ENCODE assay signal across 14 cellular contexts in the genomic region with DNA sequence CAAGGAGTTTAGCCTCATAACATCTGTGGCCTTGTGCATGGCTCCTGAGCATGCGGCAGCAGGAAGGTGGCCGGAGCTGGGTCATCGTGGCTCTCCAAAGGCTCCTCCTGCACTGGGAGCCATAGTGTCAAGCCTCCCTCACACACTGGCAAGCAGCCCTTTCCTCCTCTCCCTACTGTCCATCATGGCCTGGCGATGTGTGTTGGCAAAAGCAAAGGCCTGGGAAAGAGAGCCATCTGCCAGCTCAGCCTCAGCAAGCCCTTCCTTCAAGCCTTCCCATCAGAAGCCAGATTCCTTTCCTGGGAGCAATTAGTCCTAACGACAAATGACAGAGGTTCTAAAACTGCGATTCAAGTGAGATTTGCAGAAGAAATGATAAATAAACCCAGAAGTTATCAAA.
DNase-seq lines count a peak whose midpoint lies in the region; ATAC-seq and TF ChIP-seq lines count a peak whose summit lies in the region.
"Had no signal": no experiment of that assay in that cellular context is flagged by ENCODE, and none has a peak within 500 bp of the region (broad histone marks: within the 10 kb centered on the region; RNA-seq: fewer than 3 reads in every experiment).

No MANE protein-coding gene starts in this region.

- no peaks in the 10 kb centered on the region for H3K27me3 Mint-ChIP-seq in brain
- no peaks in the 10 kb centered on the region for H3K27me3 Mint-ChIP-seq in mesothelial cell of epicardium (ENCODE audit: low read depth)
- H3K27me3 Mint-ChIP-seq in naive thymus-derived CD4-positive, alpha-beta T cell = peaks cover 0 to 18% (median 3%) of the 10 kb centered on the region in 5 donors

- POLR2A ChIA-PET in naive thymus-derived CD4-positive, alpha-beta T cell (lab: Charles Lee) = no interaction called here

- H3K9me3 Mint-ChIP-seq in brain (peaks cover 0 to 4% (median 4%) of the 10 kb centered on the region in 5 experiments), mesothelial cell of epicardium (no peaks in the 10 kb centered on the region)
- peaks cover 0 to 1% (median 0%) of the 10 kb centered on the region in 11 donors for H3K9me3 Mint-ChIP-seq in naive thymus-derived CD4-positive, alpha-beta T cell
- H3K9me3 Mint-ChIP-seq: CD4-positive, alpha-beta T cell had no signal

- H3K36me3 Mint-ChIP-seq in brain = no peaks in the 10 kb centered on the region
- H3K36me3 Mint-ChIP-seq in mesothelial cell of epicardium = no peaks in the 10 kb centered on the region
- H3K36me3 Mint-ChIP-seq in naive thymus-derived CD4-positive, alpha-beta T cell = no peaks in the 10 kb centered on the region

- DNase-seq in right cardiac atrium = peak in 2 of 3 donors; percentile 32 to 43
- DNase-seq in left ventricle myocardium superior = no peak
- no peak for DNase-seq in mesothelial cell of epicardium (ENCODE audit: low spot score in 2 of 2, unreplicated experiment in 2 of 2)
- DNase-seq in esophagus muscularis mucosa (ENCODE audit: extremely low spot score) = no peak
- no peak for DNase-seq in naive thymus-derived CD4-positive, alpha-beta T cell
- DNase-seq: Calu3; CD4-positive, alpha-beta T cell; DND-41; GF-D8 had no signal

- H3K4me3 ChIP-seq in right cardiac atrium (ENCODE audit: low read length) = no peak overlapping the region
- H3K4me3 ChIP-seq in esophagus muscularis mucosa = no peak overlapping the region
- H3K4me3 ChIP-seq in naive thymus-derived CD4-positive, alpha-beta T cell (ENCODE audit: low read length) = no peak overlapping the region
- no peak overlapping the region for H3K4me3 ChIP-seq in gastroesophageal sphincter
- H3K4me3 ChIP-seq: HAP-1 had no signal

- CTCF ChIA-PET in naive thymus-derived CD4-positive, alpha-beta T cell (lab: Charles Lee) = no interaction called here

- H3K9me3 ChIP-seq in right cardiac atrium (ENCODE audit: control insufficient read depth, low read length) (no peaks in the 10 kb centered on the region), esophagus muscularis mucosa (no peaks in the 10 kb centered on the region), gastroesophageal sphincter (no peaks in the 10 kb centered on the region)
- no peaks in the 10 kb centered on the region for H3K9me3 ChIP-seq in naive thymus-derived CD4-positive, alpha-beta T cell (ENCODE audit: control insufficient read depth in 2 of 3, low read length in 3 of 3)
- H3K9me3 ChIP-seq: HAP-1 had no signal

- H3K27ac ChIP-seq in right cardiac atrium (ENCODE audit: low read length) (no peak overlapping the region), esophagus muscularis mucosa (replicated peaks in 1 of 4) (no peak overlapping the region), gastroesophageal sphincter (no peak overlapping the region)
- H3K27ac ChIP-seq in naive thymus-derived CD4-positive, alpha-beta T cell (ENCODE audit: low read depth, low read length) = no peak overlapping the region

- TF ChIP-seq CTCF in brain (conservative IDR thresholded peaks at IDR 0.05) = no peak
- no peak for TF ChIP-seq CTCF in mesothelial cell of epicardium (IDR thresholded peaks at IDR 0.05; ENCODE audit: unreplicated experiment)
- TF ChIP-seq CTCF in esophagus muscularis mucosa (IDR thresholded peaks at IDR 0.05) = no peak
- no peak for TF ChIP-seq CTCF in gastroesophageal sphincter (IDR thresholded peaks at IDR 0.05)

- ATAC-seq in right cardiac atrium (no peak), left ventricle myocardium superior (no peak), gastroesophageal sphincter (no peak)
- no peak for ATAC-seq in naive thymus-derived CD4-positive, alpha-beta T cell
- ATAC-seq: HepG2 had no signal

- WGBS in right cardiac atrium = 66% methylated on average over 6 of the region's 6 CpGs
- WGBS in esophagus muscularis mucosa = 86% methylated on average over 6 of the region's 6 CpGs
- WGBS in gastroesophageal sphincter (ENCODE audit: low coverage in 1 of 2), 2 donors = 76 to 100% methylated on average over 4 to 6 of the region's 6 CpGs

- peaks cover 34% of the 10 kb centered on the region for H3K4me1 Mint-ChIP-seq in brain
- peaks cover 21% of the 10 kb centered on the region for H3K4me1 Mint-ChIP-seq in mesothelial cell of epicardium
- peaks cover 0 to 3% (median 0%) of the 10 kb centered on the region in 7 donors for H3K4me1 Mint-ChIP-seq in naive thymus-derived CD4-positive, alpha-beta T cell

- H3K36me3 ChIP-seq in esophagus muscularis mucosa (no peaks in the 10 kb centered on the region), gastroesophageal sphincter (no peaks in the 10 kb centered on the region)
- no peaks in the 10 kb centered on the region for H3K36me3 ChIP-seq in naive thymus-derived CD4-positive, alpha-beta T cell (ENCODE audit: control insufficient read depth in 2 of 3, insufficient read depth in 3 of 3, low read length in 3 of 3)
- H3K36me3 ChIP-seq: HAP-1 had no signal

- intact Hi-C loops in right cardiac atrium (cut with DNase I) (loop anchor here in 3 of 4 donors (5.0 to 10.0 kb wide), 4 partner anchors 563 to 713 kb away; a partner anchor contains a TSS), left ventricle myocardium superior (cut with micrococcal nuclease) (no loop called here), esophagus muscularis mucosa (cut with DNase I) (loop anchor here (5.0 kb wide), 3 partner anchors 453 to 713 kb away; a partner anchor contains a TSS)
- intact Hi-C loops in naive thymus-derived CD4-positive, alpha-beta T cell (cut with micrococcal nuclease) = loop anchor here in 1 of 2 donors (5.0 to 10.0 kb wide), 2 partner anchors 77 to 209 kb away; no protein-coding TSS in a partner anchor

- TF ChIP-seq EP300 in esophagus muscularis mucosa (IDR thresholded peaks at IDR 0.05) (no peak), gastroesophageal sphincter (IDR thresholded peaks at IDR 0.05) (no peak)

- no peaks in the 10 kb centered on the region for H3K4me1 ChIP-seq in right cardiac atrium (ENCODE audit: control insufficient read depth, insufficient read depth, low read length)
- peaks cover 0 to 4% (median 1%) of the 10 kb centered on the region in 4 donors for H3K4me1 ChIP-seq in esophagus muscularis mucosa
- no peaks in the 10 kb centered on the region for H3K4me1 ChIP-seq in naive thymus-derived CD4-positive, alpha-beta T cell (ENCODE audit: control insufficient read depth in 2 of 2, insufficient read depth in 2 of 2, low read length in 2 of 2)
- H3K4me1 ChIP-seq in gastroesophageal sphincter = no peaks in the 10 kb centered on the region
- H3K4me1 ChIP-seq: HAP-1 had no signal

- H3K27me3 ChIP-seq in right cardiac atrium (ENCODE audit: control insufficient read depth, insufficient read depth) (no peaks in the 10 kb centered on the region), esophagus muscularis mucosa (no peaks in the 10 kb centered on the region), gastroesophageal sphincter (no peaks in the 10 kb centered on the region)
- H3K27me3 ChIP-seq in naive thymus-derived CD4-positive, alpha-beta T cell (ENCODE audit: control insufficient read depth in 2 of 2, insufficient read depth in 2 of 2, low read length in 2 of 2) = no peaks in the 10 kb centered on the region

- TF ChIP-seq POLR2A in esophagus muscularis mucosa (IDR thresholded peaks at IDR 0.05; ENCODE audit: low read depth) = no peak
- TF ChIP-seq POLR2A in gastroesophageal sphincter (IDR thresholded peaks at IDR 0.05) = no peak

- no peak overlapping the region for H3K4me3 Mint-ChIP-seq in brain
- no peak overlapping the region for H3K4me3 Mint-ChIP-seq in mesothelial cell of epicardium
- H3K4me3 Mint-ChIP-seq in naive thymus-derived CD4-positive, alpha-beta T cell = no peak overlapping the region
- H3K4me3 Mint-ChIP-seq: B cell; CD4-positive, alpha-beta T cell had no signal

- H3K27ac Mint-ChIP-seq in brain (peak overlapping the region in 4 of 5 experiments; percentile 17 to 69 (median 55)), mesothelial cell of epicardium (peak overlapping the region; percentile 18)
- H3K27ac Mint-ChIP-seq in naive thymus-derived CD4-positive, alpha-beta T cell = no peak overlapping the region
- H3K27ac Mint-ChIP-seq: B cell; CD4-positive, alpha-beta T cell had no signal

Comparison
In these comparisons a context has a peak if more than half of its experiments do, and no peak if none do; other contexts are left out.
1. DNase-seq: peak in right cardiac atrium (2 of 3); none in left ventricle myocardium superior (single experiment), mesothelial cell of epicardium (0 of 2), esophagus muscularis mucosa (single experiment) and naive thymus-derived CD4-positive, alpha-beta T cell (0 of 9).
2. H3K27ac Mint-ChIP-seq: peak in brain (4 of 5) and mesothelial cell of epicardium (single experiment); none in naive thymus-derived CD4-positive, alpha-beta T cell (0 of 9).